10 cellular contexts compared by ENCODE assay signal in genomic region chr2:214557884-214558283, GRCh38.
"Had no signal": no experiment of that assay in that cellular context is flagged by ENCODE, and none has a peak within 500 bp of the region (broad histone marks: within the 10 kb centered on the region; RNA-seq: fewer than 3 reads in every experiment).

No MANE protein-coding gene starts in this region.

- H3K4me1 Mint-ChIP-seq: IgD-negative memory B cell had no signal

- H3K9me3 ChIP-seq: HAP-1 had no signal

- H3K36me3 Mint-ChIP-seq: IgD-negative memory B cell had no signal

- H3K4me3 ChIP-seq: GM23248, HAP-1 had no signal

- H3K4me1 ChIP-seq: HAP-1 had no signal

- H3K27ac Mint-ChIP-seq: HFFc6, IgD-negative memory B cell had no signal

- H3K27ac ChIP-seq: GM23248, HL-60 had no signal

- H3K27me3 Mint-ChIP-seq: IgD-negative memory B cell had no signal

- ATAC-seq: HCT116, HepG2 had no signal

- DNase-seq: GM23248, GOT3, H7, HFFc6, KBM-7 had no signal

- H3K4me3 Mint-ChIP-seq: HFFc6 had no signal

- H3K36me3 ChIP-seq: HAP-1 had no signal
